7 cellular contexts compared by ENCODE assay signal in genomic region chr11:45843158-45843924, GRCh38. TPM values are rescaled to one million over a fixed set of nuclear protein-coding genes. Genes with fewer than 3 reads are reported as not detected.
A peak's percentile ranks its signal among the peaks of the same experiment; 100 is the strongest.
DNase-seq lines count a peak whose midpoint lies in the region; ATAC-seq, FAIRE-seq and TF ChIP-seq lines count a peak whose summit lies in the region.

No MANE protein-coding gene starts in this region.

- peak overlapping the region; percentile 51 for H3K4me3 Mint-ChIP-seq in activated naive CD4-positive, alpha-beta T cell treated with anti-CD3 and anti-CD28 coated beads for 36 hours

- CTCF ChIA-PET in SK-N-SH (lab: Yijun Ruan, JAX) = interaction anchor here (0.6 to 6.5 kb wide), 25 partner anchors 10 to 163 kb away, joined by 3 to 47 read pairs (median 4); no protein-coding TSS in a partner anchor
- CTCF ChIA-PET in activated naive CD4-positive, alpha-beta T cell treated with anti-CD3 and anti-CD28 coated beads for 36 hours (lab: Charles Lee) = interaction anchor here (0.6 to 2.5 kb wide), 14 partner anchors 8 to 163 kb away, joined by 3 to 14 read pairs (median 4); no protein-coding TSS in a partner anchor

- no peak for TF ChIP-seq POLR2A in NB4 (IDR thresholded peaks at IDR 0.05; ENCODE audit: extremely low read depth, insufficient read length)

- H3K36me3 Mint-ChIP-seq in activated naive CD4-positive, alpha-beta T cell treated with anti-CD3 and anti-CD28 coated beads for 36 hours (ENCODE audit: low read depth) = no peaks in the 10 kb centered on the region

- no peaks in the 10 kb centered on the region for H3K9me3 Mint-ChIP-seq in activated naive CD4-positive, alpha-beta T cell treated with anti-CD3 and anti-CD28 coated beads for 36 hours

- no peaks in the 10 kb centered on the region for H3K36me3 ChIP-seq in SK-N-SH (replicated peaks in 1 of 2; ENCODE audit: control insufficient read depth in 1 of 2, insufficient read depth in 2 of 2, low read length in 1 of 2)

- H3K4me1 Mint-ChIP-seq in activated naive CD4-positive, alpha-beta T cell treated with anti-CD3 and anti-CD28 coated beads for 36 hours (ENCODE audit: low read depth) = peaks cover 18% of the 10 kb centered on the region

- POLR2A ChIA-PET in SK-N-SH (lab: Yijun Ruan, JAX) = no interaction called here

- peak overlapping the region; percentile 14; the same call in 1 of the 2 replicates for H3K4me2 ChIP-seq in SK-N-SH

- no peaks in the 10 kb centered on the region for H3F3A ChIP-seq in SK-N-SH (replicated peaks; ENCODE audit: insufficient read depth)

- H3K27ac Mint-ChIP-seq in activated naive CD4-positive, alpha-beta T cell treated with anti-CD3 and anti-CD28 coated beads for 36 hours = peak overlapping the region; percentile 15

- intact Hi-C loops in activated naive CD4-positive, alpha-beta T cell treated with anti-CD3 and anti-CD28 coated beads for 36 hours (cut with micrococcal nuclease) = loop anchor here (1.0 to 10.0 kb wide), 4 partner anchors 38 to 771 kb away; partner anchors contain the start of genes ATG13, HARBI1 and SLC35C1

- H3K79me2 ChIP-seq in SK-N-SH (ENCODE audit: insufficient read depth) = peaks cover 9% of the 10 kb centered on the region

- peak; percentile 80 for DNase-seq in NB4 (ENCODE audit: low read depth)
- peak; percentile 85 for DNase-seq in SK-N-SH
- DNase-seq in activated naive CD4-positive, alpha-beta T cell treated with anti-CD3 and anti-CD28 coated beads for 36 hours = peak; percentile 96
- peak; percentile 45 to 72 for DNase-seq in frontal cortex (ENCODE audit: low spot score in 2 of 2)
- DNase-seq in omental fat pad (ENCODE audit: low spot score) = peak; percentile 84
- peak in 47 of 49 donors; percentile 9 to 94 (median 71) for DNase-seq in substantia nigra (lab: John Stamatoyannopoulos, UW)

- FAIRE-seq in frontal cortex (lab: Jason Lieb, UNC) = no peak

- H3K9ac ChIP-seq in SK-N-SH = peak overlapping the region; percentile 40; the same call in 1 of the 2 replicates

- peaks cover 0 to 9% of the 10 kb centered on the region in 2 experiments; a peak in 2 of 4 replicates for H3K4me1 ChIP-seq in SK-N-SH (ENCODE audit: control insufficient read depth in 1 of 2, insufficient read depth in 2 of 2, low read depth in 1 of 2, low read length in 1 of 2)

- peak; percentile 80 for TF ChIP-seq RAD21 in SK-N-SH (IDR thresholded peaks at IDR 0.05; ENCODE audit: low read length)

- H3K27ac ChIP-seq in SK-N-SH (ENCODE audit: low read depth in 2 of 2, low read length in 1 of 2) (peak overlapping the region in 1 of 2 experiments; percentile 29; a peak in 1 of 4 replicates), substantia nigra (ENCODE audit: low read depth, low read length, poor library complexity, severe bottlenecking) (no peak overlapping the region)

- no peaks in the 10 kb centered on the region for H3K27me3 Mint-ChIP-seq in activated naive CD4-positive, alpha-beta T cell treated with anti-CD3 and anti-CD28 coated beads for 36 hours (ENCODE audit: low read depth)

- ATAC-seq in GM18498 (IDR thresholded peaks at IDR 0.05; ENCODE audit: unreplicated experiment) = peak; percentile 23
- ATAC-seq in omental fat pad (ENCODE audit: low FRiP score) = peak; percentile 58

- TF ChIP-seq CTCF in NB4 (IDR thresholded peaks at IDR 0.05; ENCODE audit: low read depth, low read length) = peak; percentile 73
- peak; percentile 97 for TF ChIP-seq CTCF in SK-N-SH (IDR thresholded peaks at IDR 0.05)
- TF ChIP-seq CTCF in omental fat pad (IDR thresholded peaks at IDR 0.05) = peak in 1 of 3 donors; percentile 87

- peaks cover 3% of the 10 kb centered on the region for H4K20me1 ChIP-seq in SK-N-SH (ENCODE audit: insufficient read depth)

- TF ChIP-seq EP300 in SK-N-SH (IDR thresholded peaks at IDR 0.05; ENCODE audit: borderline replicate concordance in 1 of 2, low read depth in 1 of 2, low read length in 1 of 2) = no peak

- peak overlapping the region; percentile 74; the same call in 1 of the 2 replicates for H2AFZ ChIP-seq in SK-N-SH (ENCODE audit: low read depth)

- H3K9me3 ChIP-seq in SK-N-SH = no peaks in the 10 kb centered on the region

- H3K4me3 ChIP-seq in NB4 (ENCODE audit: low read depth, low read length) (no peak overlapping the region), SK-N-SH (ENCODE audit: low read depth in 2 of 2, low read length in 1 of 2) (peak overlapping the region; percentile 2 to 38; a peak in 1 of 4 replicates)

- no peaks in the 10 kb centered on the region for H3K27me3 ChIP-seq in SK-N-SH (ENCODE audit: insufficient read depth)

- 15% methylated on average over 21 of the region's 22 CpGs for WGBS in SK-N-SH (ENCODE audit: low lambda C conversion rate)

- H3K9me2 ChIP-seq in SK-N-SH = no peaks in the 10 kb centered on the region

TF ChIP-seq in SK-N-SH, 30 proteins besides CTCF, POLR2A, EP300 and RAD21:
- 0 out of 2 replicates have a peak, but pooled peaks have one; percentile 21 for TF ChIP-seq RCOR1 (IDR thresholded peaks at IDR 0.05; ENCODE audit: low read length)
- TF ChIP-seq NFIC (IDR thresholded peaks at IDR 0.05; ENCODE audit: borderline replicate concordance) = no peak
- peak; percentile 37 for TF ChIP-seq CHD2 (IDR thresholded peaks at IDR 0.05; ENCODE audit: low read length, partially characterized antibody)
- peak; percentile 72 for TF ChIP-seq SMC3 (IDR thresholded peaks at IDR 0.05; ENCODE audit: low read depth, low read length)
- TF ChIP-seq MXI1 (IDR thresholded peaks at IDR 0.05; ENCODE audit: low read depth, low read length) = peak; percentile 62
- no peak for TF ChIP-seq RXRA (IDR thresholded peaks at IDR 0.05; ENCODE audit: borderline replicate concordance, low read depth)
- TF ChIP-seq MAX (IDR thresholded peaks at IDR 0.05; ENCODE audit: low read depth) = peak; percentile 52; the same call in 1 of the 2 replicates

RNA-seq across cellular contexts. Expression of gene CRY2, which starts 3.9 kb away (rescaled TPM):
- 6.7 and 9.1 TPM in 2 replicates for polyA plus RNA-seq in SK-N-SH (2012; rRNA removed)
- 2.8 and 3.7 TPM in 2 replicates for polyA plus RNA-seq in SK-N-SH (2012; cell fraction: cytosol; rRNA removed)
- 28.1 and 30.4 TPM in 2 replicates for polyA plus RNA-seq in SK-N-SH (2012; cell fraction: nucleus; rRNA removed)
- 10 to 100 TPM; 13.9 to 16.2 TPM for total RNA-seq in activated naive CD4-positive, alpha-beta T cell treated with anti-CD3 and anti-CD28 coated beads for 36 hours
- total RNA-seq in frontal cortex = 40.4 TPM
- total RNA-seq in omental fat pad = 10 to 100 TPM; 53.1 to 63.4 (median 60.2) TPM

RNA-seq across cellular contexts. Expression of gene SLC35C1, which starts 38.4 kb away (rescaled TPM):
- 6.2 and 6.5 TPM in 2 replicates for polyA plus RNA-seq in SK-N-SH (2012; rRNA removed)
- polyA plus RNA-seq in SK-N-SH (2012; cell fraction: cytosol; rRNA removed) = 4.0 and 6.1 TPM in 2 replicates
- polyA plus RNA-seq in SK-N-SH (2012; cell fraction: nucleus; rRNA removed) = 5.0 and 6.0 TPM in 2 replicates
- 1 to 10 TPM; 5.6 to 6.5 TPM for total RNA-seq in activated naive CD4-positive, alpha-beta T cell treated with anti-CD3 and anti-CD28 coated beads for 36 hours
- total RNA-seq in frontal cortex = 3.7 TPM
- total RNA-seq in omental fat pad = 100 to 1,000 TPM in 1 of 4 donors, 10 to 100 TPM in 3; 18.6 to 103 (median 73.0) TPM

RNA-seq across cellular contexts. Expression of gene MAPK8IP1, which starts 42.1 kb away (rescaled TPM):
- 11.0 and 12.5 TPM in 2 replicates for polyA plus RNA-seq in SK-N-SH (2012; rRNA removed)
- polyA plus RNA-seq in SK-N-SH (2012; cell fraction: cytosol; rRNA removed) = 6.0 and 9.8 TPM in 2 replicates
- 21.1 and 22.5 TPM in 2 replicates for polyA plus RNA-seq in SK-N-SH (2012; cell fraction: nucleus; rRNA removed)
- under 1 TPM; 0.22 to 0.57 TPM for total RNA-seq in activated naive CD4-positive, alpha-beta T cell treated with anti-CD3 and anti-CD28 coated beads for 36 hours
- total RNA-seq in frontal cortex (88.9 TPM), omental fat pad (1 to 10 TPM; 3.2 to 7.4 (median 4.3) TPM)

Comparison
In these comparisons a context has a peak if more than half of its experiments do, and no peak if none do; other contexts are left out.
1. RNA of gene MAPK8IP1, which starts 42.1 kb away (total RNA-seq): 88.9 TPM in frontal cortex (single experiment); 3.2 to 7.4 TPM in omental fat pad and 0.22 to 0.57 TPM in activated naive CD4-positive, alpha-beta T cell treated with anti-CD3 and anti-CD28 coated beads for 36 hours; every median in the first group is over 10 times any median in the second.
2. Peak in every context shown above with its lines, with median percentiles within 50 percentile points of each other: DNase-seq.